In genomic region chr7:47414342-47415288, GRCh38 we compare ENCODE assay signal across 15 cellular contexts.
"Had no signal": no experiment of that assay in that cellular context is flagged by ENCODE, and none has a peak within 500 bp of the region (broad histone marks: within the 10 kb centered on the region; RNA-seq: fewer than 3 reads in every experiment).

No MANE protein-coding gene starts in this region.

- H3K27ac Mint-ChIP-seq: activated CD4-positive, alpha-beta memory T cell treated with anti-CD3 and anti-CD28 coated beads, Interleukin-2, amount 10 ng/mL, durations not matched to agents 7 days and 5 days; activated naive CD8-positive, alpha-beta T cell treated with anti-CD3 and anti-CD28 coated beads for 36 hours; activated T-cell treated with anti-CD3 and anti-CD28 coated beads, Interleukin-2, amount 50 U/mL, for 72 hours had no signal

- H3K27me3 ChIP-seq: heart left ventricle, stomach, uterus had no signal

- H3K9me3 Mint-ChIP-seq: activated CD4-positive, alpha-beta memory T cell treated with anti-CD3 and anti-CD28 coated beads, Interleukin-2, amount 10 ng/mL, durations not matched to agents 7 days and 5 days; activated T-cell treated with anti-CD3 and anti-CD28 coated beads, Interleukin-2, amount 50 U/mL, for 72 hours had no signal

- H3K27me3 Mint-ChIP-seq: activated CD4-positive, alpha-beta memory T cell treated with anti-CD3 and anti-CD28 coated beads, Interleukin-2, amount 10 ng/mL, durations not matched to agents 7 days and 5 days; activated naive CD8-positive, alpha-beta T cell treated with anti-CD3 and anti-CD28 coated beads for 36 hours had no signal

- ATAC-seq: activated T-cell treated with anti-CD3 and anti-CD28 coated beads, Interleukin-2, amount 50 U/mL, for 72 hours had no signal

- H3K36me3 ChIP-seq: uterus had no signal

- H3K9me3 ChIP-seq: heart left ventricle, psoas muscle, stomach, uterus had no signal

- FAIRE-seq: endothelial cell of umbilical vein had no signal

- H3K4me1 ChIP-seq: uterus had no signal

- H3K4me1 Mint-ChIP-seq: activated CD4-positive, alpha-beta memory T cell treated with anti-CD3 and anti-CD28 coated beads, Interleukin-2, amount 10 ng/mL, durations not matched to agents 7 days and 5 days had no signal

- H3K4me3 Mint-ChIP-seq: activated CD4-positive, alpha-beta memory T cell treated with anti-CD3 and anti-CD28 coated beads, Interleukin-2, amount 10 ng/mL, durations not matched to agents 7 days and 5 days; activated naive CD8-positive, alpha-beta T cell treated with anti-CD3 and anti-CD28 coated beads for 36 hours; activated T-cell treated with anti-CD3 and anti-CD28 coated beads, Interleukin-2, amount 50 U/mL, for 72 hours had no signal

- DNase-seq: activated CD4-positive, alpha-beta memory T cell treated with anti-CD3 and anti-CD28 coated beads, Interleukin-2, amount 10 ng/mL, durations not matched to agents 7 days and 5 days; activated gamma-delta T cell treated with Interleukin-2 at 50 U/mL for 16 hours; activated naive CD8-positive, alpha-beta T cell treated with anti-CD3 and anti-CD28 coated beads for 36 hours; activated T-cell treated with anti-CD3 and anti-CD28 coated beads, Interleukin-2, amount 50 U/mL, for 72 hours; anterior cingulate cortex; foreskin melanocyte; heart left ventricle; nucleus accumbens; psoas muscle; stimulated activated CD4-positive, alpha-beta T cell treated with anti-CD3 and anti-CD28 coated beads, Interleukin-4, amount 100 ng/mL, for 1 hour; stomach; T1000 had no signal

- H3K4me3 ChIP-seq: heart left ventricle, psoas muscle, stomach, uterus had no signal

- H3K27ac ChIP-seq: heart left ventricle, psoas muscle, stomach, uterus, VCaP had no signal
